ENCODE assay signal across 17 cellular contexts in the genomic region with DNA sequence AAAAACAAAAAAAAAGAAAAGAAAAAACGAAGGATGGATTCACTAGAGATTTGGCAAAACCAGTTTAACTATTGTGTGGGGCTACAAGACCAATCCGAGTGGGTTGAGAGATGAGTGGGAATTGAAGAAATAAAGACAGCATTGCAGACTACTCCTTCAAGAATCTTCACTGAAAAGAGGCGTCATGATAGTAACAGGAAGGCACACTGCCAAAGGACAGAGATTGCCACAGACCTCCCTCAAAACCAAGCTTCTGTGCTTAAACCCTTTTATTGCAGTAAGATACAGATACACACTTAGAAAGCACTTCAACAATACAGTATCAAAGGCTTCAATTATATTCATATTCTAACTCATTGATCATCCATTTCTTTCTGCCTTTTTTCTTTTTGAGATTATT.
DNase-seq lines count a peak whose midpoint lies in the region; ATAC-seq and TF ChIP-seq lines count a peak whose summit lies in the region.
"Had no signal": no experiment of that assay in that cellular context is flagged by ENCODE, and none has a peak within 500 bp of the region (broad histone marks: within the 10 kb centered on the region; RNA-seq: fewer than 3 reads in every experiment).

No MANE protein-coding gene starts in this region.

- H3K9me3 ChIP-seq in CD4-positive, CD25-positive, alpha-beta regulatory T cell (ENCODE audit: control insufficient read depth in 2 of 2, low read length in 2 of 2), result peaks cover 6 to 11% of the 10 kb centered on the region in 2 experiments

- H3K9me3 Mint-ChIP-seq in CD4-positive, CD25-positive, alpha-beta regulatory T cell, result peaks cover 2 to 27% (median 9%) of the 10 kb centered on the region in 7 donors
- peaks cover 9% of the 10 kb centered on the region for H3K9me3 Mint-ChIP-seq in dendritic cell treated with granulocyte-macrophage colony-stimulating factor and Interleukin-4, amounts not matched to agents 40 ng/mL and 50 ng/mL, for 4 days
- peaks cover 9% of the 10 kb centered on the region for H3K9me3 Mint-ChIP-seq in type B pancreatic cell

- H3K36me3 ChIP-seq in CD4-positive, CD25-positive, alpha-beta regulatory T cell (ENCODE audit: control insufficient read depth, insufficient read depth, low read length), result no peaks in the 10 kb centered on the region

- no peak overlapping the region for H3K4me3 ChIP-seq in AG10803 (ENCODE audit: low read length)
- H3K4me3 ChIP-seq in CD4-positive, CD25-positive, alpha-beta regulatory T cell (ENCODE audit: low read depth, low read length), result no peak overlapping the region
- no peak overlapping the region for H3K4me3 ChIP-seq in NB4 (ENCODE audit: low read depth, low read length)

- no peak for TF ChIP-seq CTCF in AG10803 (conservative IDR thresholded peaks at IDR 0.05; ENCODE audit: low read length)
- TF ChIP-seq CTCF in NB4 (IDR thresholded peaks at IDR 0.05; ENCODE audit: low read depth, low read length), result no peak
- TF ChIP-seq CTCF in type B pancreatic cell (conservative IDR thresholded peaks at IDR 0.05), result no peak

- H3K27me3 Mint-ChIP-seq in CD4-positive, CD25-positive, alpha-beta regulatory T cell, result no peaks in the 10 kb centered on the region
- H3K27me3 Mint-ChIP-seq in dendritic cell treated with granulocyte-macrophage colony-stimulating factor and Interleukin-4, amounts not matched to agents 40 ng/mL and 50 ng/mL, for 4 days, result no peaks in the 10 kb centered on the region
- H3K27me3 Mint-ChIP-seq in type B pancreatic cell, result peaks cover 3% of the 10 kb centered on the region
- H3K27me3 Mint-ChIP-seq: central memory CD8-positive, alpha-beta T cell had no signal

- intact Hi-C loops in dendritic cell treated with granulocyte-macrophage colony-stimulating factor and Interleukin-4, amounts not matched to agents 40 ng/mL and 50 ng/mL, for 4 days (cut with micrococcal nuclease), result no loop called here

- H3K27ac ChIP-seq in CD4-positive, CD25-positive, alpha-beta regulatory T cell (ENCODE audit: insufficient read depth, low read length, poor library complexity, severe bottlenecking), result no peak overlapping the region
- H3K27ac ChIP-seq: VCaP had no signal

- no peak for TF ChIP-seq POLR2A in NB4 (IDR thresholded peaks at IDR 0.05; ENCODE audit: extremely low read depth, insufficient read length)

- H3K4me1 ChIP-seq in CD4-positive, CD25-positive, alpha-beta regulatory T cell (ENCODE audit: control insufficient read depth, insufficient read depth, low read length, poor library complexity, severe bottlenecking), result peaks cover 40% of the 10 kb centered on the region

- no peaks in the 10 kb centered on the region for H3K27me3 ChIP-seq in CD4-positive, CD25-positive, alpha-beta regulatory T cell (ENCODE audit: control insufficient read depth, insufficient read depth, low read length)

- no peak for ATAC-seq in CD4-positive, CD25-positive, alpha-beta regulatory T cell (ENCODE audit: low read depth in 2 of 2)
- ATAC-seq in HG02970 (IDR thresholded peaks at IDR 0.05; ENCODE audit: low FRiP score, unreplicated experiment) (no peak), HG02759 (IDR thresholded peaks at IDR 0.05; ENCODE audit: unreplicated experiment) (no peak)
- ATAC-seq: SK-N-SH treated with all-trans-retinoic acid at 6 μM for 48 hours had no signal

- DNase-seq in AG10803 (ENCODE audit: low read depth) (peak; percentile 6), NB4 (ENCODE audit: low read depth) (peak; percentile 29), NCI-H1436 treated with DMSO at 0.1 percent for 48 hours (lab: John Stamatoyannopoulos, UW) (no peak), type B pancreatic cell (ENCODE audit: extremely low spot score, unreplicated experiment) (no peak)
- no peak for DNase-seq in CD4-positive, CD25-positive, alpha-beta regulatory T cell
- DNase-seq: activated CD8-positive, alpha-beta memory T cell treated with anti-CD3 and anti-CD28 coated beads for 24 hours; activated effector memory CD4-positive, alpha-beta T cell treated with Interleukin-2 at 50 U/mL for 16 hours; anterior cingulate cortex; effector memory CD4-positive, alpha-beta T cell; hippocampal formation; NCI-H1436 had no signal

- H3K4me1 Mint-ChIP-seq in CD4-positive, CD25-positive, alpha-beta regulatory T cell, result peaks cover 23 to 71% (median 53%) of the 10 kb centered on the region in 4 donors
- peaks cover 63% of the 10 kb centered on the region for H3K4me1 Mint-ChIP-seq in dendritic cell treated with granulocyte-macrophage colony-stimulating factor and Interleukin-4, amounts not matched to agents 40 ng/mL and 50 ng/mL, for 4 days (ENCODE audit: low read depth)
- H3K4me1 Mint-ChIP-seq in type B pancreatic cell (ENCODE audit: unreplicated experiment), result peaks cover 1% of the 10 kb centered on the region

- peak overlapping the region in 2 of 4 donors; percentile 17 to 37 for H3K4me3 Mint-ChIP-seq in CD4-positive, CD25-positive, alpha-beta regulatory T cell
- no peak overlapping the region for H3K4me3 Mint-ChIP-seq in dendritic cell treated with granulocyte-macrophage colony-stimulating factor and Interleukin-4, amounts not matched to agents 40 ng/mL and 50 ng/mL, for 4 days
- no peak overlapping the region for H3K4me3 Mint-ChIP-seq in type B pancreatic cell
- H3K4me3 Mint-ChIP-seq: central memory CD8-positive, alpha-beta T cell had no signal

- peaks cover 14% of the 10 kb centered on the region for H3K36me3 Mint-ChIP-seq in CD4-positive, CD25-positive, alpha-beta regulatory T cell
- H3K36me3 Mint-ChIP-seq in dendritic cell treated with granulocyte-macrophage colony-stimulating factor and Interleukin-4, amounts not matched to agents 40 ng/mL and 50 ng/mL, for 4 days (ENCODE audit: low read depth), result peaks cover 36% of the 10 kb centered on the region
- H3K36me3 Mint-ChIP-seq in type B pancreatic cell, result peaks cover 3% of the 10 kb centered on the region

- peak overlapping the region; percentile 1 to 95 (median 87) for H3K27ac Mint-ChIP-seq in CD4-positive, CD25-positive, alpha-beta regulatory T cell
- peak overlapping the region; percentile 70 for H3K27ac Mint-ChIP-seq in dendritic cell treated with granulocyte-macrophage colony-stimulating factor and Interleukin-4, amounts not matched to agents 40 ng/mL and 50 ng/mL, for 4 days
- no peak overlapping the region for H3K27ac Mint-ChIP-seq in type B pancreatic cell

Comparison
In these comparisons a context has a peak if more than half of its experiments do, and no peak if none do; other contexts are left out.
1. DNase-seq: peak in AG10803 (single experiment) and NB4 (single experiment); none in CD4-positive, CD25-positive, alpha-beta regulatory T cell (0 of 3), NCI-H1436 treated with DMSO at 0.1 percent for 48 hours (single experiment) and type B pancreatic cell (single experiment).